Comparison of ENCODE assay signal across 16 cellular contexts in the genomic region with DNA sequence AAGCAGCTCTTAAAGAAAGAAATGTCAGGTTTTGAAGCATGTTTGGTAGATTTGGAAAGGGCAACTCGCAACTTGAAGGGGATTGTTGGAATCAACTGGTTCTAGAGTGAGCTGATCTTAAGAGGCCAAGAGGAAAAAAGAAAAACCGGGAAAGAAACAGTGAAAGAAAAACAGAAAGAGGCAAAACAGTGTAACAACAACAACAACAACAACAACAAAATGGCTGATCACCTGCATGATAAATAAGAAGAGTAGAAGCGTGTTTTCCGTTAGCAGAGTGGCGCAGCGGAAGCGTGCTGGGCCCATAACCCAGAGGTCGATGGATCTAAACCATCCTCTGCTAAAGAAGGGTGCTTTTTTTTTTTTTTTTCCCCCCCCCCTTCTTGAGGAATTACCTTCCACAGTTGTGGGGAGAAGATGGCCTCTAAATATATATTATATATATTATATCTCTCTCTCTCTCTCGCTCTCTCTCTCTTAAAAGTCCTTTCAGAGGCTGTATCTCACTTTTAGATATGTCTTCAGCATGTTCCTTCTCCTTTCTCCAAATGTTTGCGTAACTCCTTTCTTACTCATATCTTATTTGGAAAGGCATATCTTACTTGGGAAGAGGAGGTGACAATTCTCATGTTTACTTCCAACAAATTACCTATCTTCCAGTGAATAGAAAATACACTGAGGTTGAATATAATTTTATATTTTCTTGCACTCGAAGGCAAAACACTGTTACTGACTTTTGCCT.
DNase-seq lines count a peak whose midpoint lies in the region; ATAC-seq and TF ChIP-seq lines count a peak whose summit lies in the region.
"Had no signal": no experiment of that assay in that cellular context is flagged by ENCODE, and none has a peak within 500 bp of the region (broad histone marks: within the 10 kb centered on the region; RNA-seq: fewer than 3 reads in every experiment).

No MANE protein-coding gene starts in this region.

- WGBS in tibial nerve, 2 donors = 74 to 77% methylated on average over 11 of the region's 11 CpGs

- no peaks in the 10 kb centered on the region for H3K36me3 Mint-ChIP-seq in activated naive CD8-positive, alpha-beta T cell treated with anti-CD3 and anti-CD28 coated beads for 36 hours

- H3K9me3 Mint-ChIP-seq in activated naive CD8-positive, alpha-beta T cell treated with anti-CD3 and anti-CD28 coated beads for 36 hours = no peaks in the 10 kb centered on the region

- no peak for DNase-seq in LNCaP clone FGC (ENCODE audit: low read depth)
- no peak for DNase-seq in activated naive CD8-positive, alpha-beta T cell treated with anti-CD3 and anti-CD28 coated beads for 36 hours
- DNase-seq in islet precursor cell = peak; percentile 68
- no peak for DNase-seq in OCI-LY7 (ENCODE audit: low spot score)
- DNase-seq in Right ventricle myocardium superior = no peak
- no peak for DNase-seq in tibial nerve (ENCODE audit: low spot score in 2 of 2)
- DNase-seq: activated T-cell treated with anti-CD3 and anti-CD28 coated beads for 4 hours, anterior cingulate cortex, C1 segment of cervical spinal cord, left lung, NCI-H526 treated with DMSO at 0.1 percent for 48 hours, nephron progenitor cell, testis had no signal

- H3K9me2 ChIP-seq in OCI-LY7 (ENCODE audit: insufficient read depth, low read length) = no peaks in the 10 kb centered on the region

- no peak overlapping the region for H2AFZ ChIP-seq in OCI-LY7 (ENCODE audit: low read length)

- H3K4me2 ChIP-seq in OCI-LY7 (ENCODE audit: low read length) = no peak overlapping the region

- intact Hi-C loops in OCI-LY7 (cut with micrococcal nuclease; ENCODE audit: unreplicated experiment) = no loop called here
- intact Hi-C loops in Right ventricle myocardium superior (cut with DNase I) = no loop called here

- peaks cover 3% of the 10 kb centered on the region for H3K4me1 Mint-ChIP-seq in activated naive CD8-positive, alpha-beta T cell treated with anti-CD3 and anti-CD28 coated beads for 36 hours

- no peaks in the 10 kb centered on the region for H3K79me2 ChIP-seq in OCI-LY7 (ENCODE audit: insufficient read depth, low read depth, low read length)

- no peak for TF ChIP-seq POLR2A in tibial nerve (IDR thresholded peaks at IDR 0.05)

- no peak for TF ChIP-seq CTCF in LNCaP clone FGC (IDR thresholded peaks at IDR 0.05; ENCODE audit: control insufficient read depth, extremely low read depth, insufficient read depth)
- TF ChIP-seq CTCF in OCI-LY7 (conservative IDR thresholded peaks at IDR 0.05; ENCODE audit: low read length) = no peak
- TF ChIP-seq CTCF in tibial nerve (IDR thresholded peaks at IDR 0.05) = no peak

- H3K9me3 ChIP-seq in OCI-LY7 (ENCODE audit: low read length) (no peaks in the 10 kb centered on the region), tibial nerve (no peaks in the 10 kb centered on the region)
- H3K9me3 ChIP-seq: gastroesophageal sphincter, left lung, testis had no signal

- H3K4me3 Mint-ChIP-seq in activated naive CD8-positive, alpha-beta T cell treated with anti-CD3 and anti-CD28 coated beads for 36 hours = no peak overlapping the region
- H3K4me3 Mint-ChIP-seq: nephron progenitor cell had no signal

- H3K27ac ChIP-seq in OCI-LY7 (ENCODE audit: low read depth, low read length, poor library complexity, severe bottlenecking) = no peak overlapping the region
- H3K27ac ChIP-seq in tibial nerve = no peak overlapping the region
- H3K27ac ChIP-seq: gastroesophageal sphincter, left lung, testis had no signal

- POLR2A ChIA-PET in OCI-LY7 (lab: Charles Lee) = no interaction called here

- no peaks in the 10 kb centered on the region for H4K20me1 ChIP-seq in OCI-LY7 (ENCODE audit: insufficient read depth, low read length)

- ATAC-seq in GM18520 (IDR thresholded peaks at IDR 0.05; ENCODE audit: unreplicated experiment) = peak; percentile 15
- ATAC-seq in GM21576 (IDR thresholded peaks at IDR 0.05; ENCODE audit: unreplicated experiment) = no peak
- ATAC-seq in Right ventricle myocardium superior (ENCODE audit: poor library complexity) = no peak
- ATAC-seq: gastroesophageal sphincter, left lung had no signal

- H3K4me1 ChIP-seq in OCI-LY7 (ENCODE audit: insufficient read depth, low read length, poor library complexity, severe bottlenecking) = peaks cover 8% of the 10 kb centered on the region
- peaks cover 0 to 2% (median under 1%) of the 10 kb centered on the region in 4 donors for H3K4me1 ChIP-seq in tibial nerve
- H3K4me1 ChIP-seq: testis had no signal

- no peak for TF ChIP-seq EP300 in tibial nerve (IDR thresholded peaks at IDR 0.05)

- H3K27ac Mint-ChIP-seq in activated naive CD8-positive, alpha-beta T cell treated with anti-CD3 and anti-CD28 coated beads for 36 hours = peak overlapping the region; percentile 7
- H3K27ac Mint-ChIP-seq: nephron progenitor cell had no signal

- BruUV-seq in OCI-LY7 (replicated peaks; lab: Mats Ljungman, UMichigan) = no TSS peak

- H3K36me3 ChIP-seq in OCI-LY7 (ENCODE audit: insufficient read depth, low read length) = no peaks in the 10 kb centered on the region
- H3K36me3 ChIP-seq in tibial nerve = no peaks in the 10 kb centered on the region
- H3K36me3 ChIP-seq: gastroesophageal sphincter, left lung had no signal

- peak overlapping the region; percentile 25 for H3K4me3 ChIP-seq in LNCaP clone FGC (ENCODE audit: low read depth, low read length)
- no peak overlapping the region for H3K4me3 ChIP-seq in OCI-LY7 (ENCODE audit: low read depth, low read length, poor library complexity, severe bottlenecking)
- H3K4me3 ChIP-seq in tibial nerve = no peak overlapping the region
- H3K4me3 ChIP-seq: gastroesophageal sphincter, left lung had no signal

- peaks cover 36% of the 10 kb centered on the region for H3K27me3 Mint-ChIP-seq in activated naive CD8-positive, alpha-beta T cell treated with anti-CD3 and anti-CD28 coated beads for 36 hours

- CTCF ChIA-PET in OCI-LY7 (lab: Charles Lee; ENCODE audit: unreplicated experiment) = no interaction called here

- peaks cover 0 to 41% of the 10 kb centered on the region in 2 donors for H3K27me3 ChIP-seq in tibial nerve
- H3K27me3 ChIP-seq: testis had no signal
